Comparison of ENCODE assay signal across 17 cellular contexts in the genomic region with DNA sequence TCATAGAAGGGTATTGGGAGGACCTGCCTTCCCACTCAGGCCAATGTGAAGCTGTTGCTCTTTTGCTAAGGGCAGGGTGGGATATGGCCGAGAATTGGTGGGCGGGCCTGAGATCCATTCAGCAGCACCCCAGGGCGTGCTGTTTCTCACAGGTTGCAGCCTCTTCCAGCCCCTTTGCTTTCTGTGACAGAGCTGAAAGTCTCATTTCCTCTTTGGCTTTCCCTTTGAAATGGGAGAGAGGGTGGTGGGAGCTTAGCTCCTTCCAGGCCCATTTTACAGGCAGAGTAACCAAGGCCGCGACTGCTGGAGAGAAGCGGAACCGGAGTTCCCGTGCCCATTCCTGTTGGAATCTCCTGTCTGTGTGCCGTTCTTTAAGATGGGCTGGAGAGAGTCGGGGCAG.
"Had no signal": no experiment of that assay in that cellular context is flagged by ENCODE, and none has a peak within 500 bp of the region (broad histone marks: within the 10 kb centered on the region; RNA-seq: fewer than 3 reads in every experiment).

No MANE protein-coding gene starts in this region.

- H3K27me3 Mint-ChIP-seq: activated CD4-positive, alpha-beta T cell treated with anti-CD3 and anti-CD28 coated beads for 36 hours; activated CD8-positive, alpha-beta T cell treated with anti-CD3 and anti-CD28 coated beads for 36 hours; natural killer cell treated with Interleukin-12 subunit alpha and Interleukin-12 subunit beta and Interleukin-15 and Interleukin-18, amount 100 ng/mL, for 72 hours; stimulated activated naive CD8-positive, alpha-beta T cell treated with anti-CD3 and anti-CD28 coated beads, Interleukin-15, Interleukin-2, amounts not matched to agents 100 ng/mL and 50 ng/mL, for 24 hours had no signal

- H3K27me3 ChIP-seq: colonic mucosa, gastroesophageal sphincter, left lung, uterus had no signal

- H3K4me3 Mint-ChIP-seq: activated CD4-positive, alpha-beta T cell treated with anti-CD3 and anti-CD28 coated beads for 36 hours; activated CD8-positive, alpha-beta T cell treated with anti-CD3 and anti-CD28 coated beads for 36 hours; activated naive CD8-positive, alpha-beta T cell treated with anti-CD3 and anti-CD28 coated beads, Interleukin-2, amount 10 ng/mL, durations not matched to agents 7 days and 5 days; activated T-cell treated with anti-CD3 and anti-CD28 coated beads, Interleukin-2, amount 50 U/mL, for 72 hours; natural killer cell treated with Interleukin-12 subunit alpha and Interleukin-12 subunit beta and Interleukin-15 and Interleukin-18, amount 100 ng/mL, for 72 hours; stimulated activated naive CD8-positive, alpha-beta T cell treated with anti-CD3 and anti-CD28 coated beads, Interleukin-15, Interleukin-2, amounts not matched to agents 100 ng/mL and 50 ng/mL, for 24 hours had no signal

- ATAC-seq: activated CD4-positive, alpha-beta T cell treated with anti-CD3 and anti-CD28 coated beads for 36 hours; activated CD8-positive, alpha-beta T cell treated with anti-CD3 and anti-CD28 coated beads for 36 hours; activated T-cell treated with anti-CD3 and anti-CD28 coated beads, Interleukin-2, amount 50 U/mL, for 72 hours; gastroesophageal sphincter; left lung; natural killer cell treated with Interleukin-12 subunit alpha and Interleukin-12 subunit beta and Interleukin-15 and Interleukin-18, amount 100 ng/mL, for 72 hours had no signal

- H3K9me3 Mint-ChIP-seq: activated CD8-positive, alpha-beta T cell treated with anti-CD3 and anti-CD28 coated beads for 36 hours; activated naive CD8-positive, alpha-beta T cell treated with anti-CD3 and anti-CD28 coated beads, Interleukin-2, amount 10 ng/mL, durations not matched to agents 7 days and 5 days; activated T-cell treated with anti-CD3 and anti-CD28 coated beads, Interleukin-2, amount 50 U/mL, for 72 hours; natural killer cell treated with Interleukin-12 subunit alpha and Interleukin-12 subunit beta and Interleukin-15 and Interleukin-18, amount 100 ng/mL, for 72 hours; stimulated activated naive CD8-positive, alpha-beta T cell treated with anti-CD3 and anti-CD28 coated beads, Interleukin-15, Interleukin-2, amounts not matched to agents 100 ng/mL and 50 ng/mL, for 24 hours had no signal

- H3K36me3 Mint-ChIP-seq: activated naive CD8-positive, alpha-beta T cell treated with anti-CD3 and anti-CD28 coated beads, Interleukin-2, amount 10 ng/mL, durations not matched to agents 7 days and 5 days; natural killer cell treated with Interleukin-12 subunit alpha and Interleukin-12 subunit beta and Interleukin-15 and Interleukin-18, amount 100 ng/mL, for 72 hours had no signal

- H3K4me1 Mint-ChIP-seq: activated CD4-positive, alpha-beta T cell treated with anti-CD3 and anti-CD28 coated beads for 36 hours; activated naive CD8-positive, alpha-beta T cell treated with anti-CD3 and anti-CD28 coated beads, Interleukin-2, amount 10 ng/mL, durations not matched to agents 7 days and 5 days had no signal

- H3K27ac ChIP-seq: colonic mucosa, epithelial cell of prostate, left lung, VCaP had no signal

- H3K4me1 ChIP-seq: colonic mucosa had no signal

- DNase-seq: activated CD4-positive, alpha-beta T cell treated with anti-CD3 and anti-CD28 coated beads for 36 hours; activated CD8-positive, alpha-beta memory T cell treated with anti-CD3 and anti-CD28 coated beads, Interleukin-2, amount 50 U/mL, for 4 hours; activated CD8-positive, alpha-beta T cell treated with anti-CD3 and anti-CD28 coated beads for 36 hours; activated naive CD8-positive, alpha-beta T cell treated with anti-CD3 and anti-CD28 coated beads, Interleukin-2, amount 10 ng/mL, durations not matched to agents 7 days and 5 days; activated T-cell treated with anti-CD3 and anti-CD28 coated beads, Interleukin-2, amount 50 U/mL, for 72 hours; colonic mucosa; effector CD8-positive, alpha-beta T cell; occipital lobe; stimulated activated CD4-positive, alpha-beta T cell treated with anti-CD3 and anti-CD28 coated beads, Interleukin-4, amount 100 ng/mL, for 1 hour; stimulated activated CD8-positive, alpha-beta memory T cell treated with anti-CD3 and anti-CD28 coated beads, Interleukin-4, amount 100 ng/mL, for 48 hours; uterus had no signal

- H3K9me3 ChIP-seq: colonic mucosa, gastroesophageal sphincter, left lung, uterus had no signal

- H3K36me3 ChIP-seq: colonic mucosa, left lung, uterus had no signal

- H3K4me3 ChIP-seq: colonic mucosa, gastroesophageal sphincter, left lung, uterus had no signal

- H3K27ac Mint-ChIP-seq: activated CD4-positive, alpha-beta T cell treated with anti-CD3 and anti-CD28 coated beads for 36 hours; activated CD8-positive, alpha-beta T cell treated with anti-CD3 and anti-CD28 coated beads for 36 hours; activated naive CD8-positive, alpha-beta T cell treated with anti-CD3 and anti-CD28 coated beads, Interleukin-2, amount 10 ng/mL, durations not matched to agents 7 days and 5 days; activated T-cell treated with anti-CD3 and anti-CD28 coated beads, Interleukin-2, amount 50 U/mL, for 72 hours; natural killer cell treated with Interleukin-12 subunit alpha and Interleukin-12 subunit beta and Interleukin-15 and Interleukin-18, amount 100 ng/mL, for 72 hours; stimulated activated naive CD8-positive, alpha-beta T cell treated with anti-CD3 and anti-CD28 coated beads, Interleukin-15, Interleukin-2, amounts not matched to agents 100 ng/mL and 50 ng/mL, for 24 hours had no signal
